In the genomic region with DNA sequence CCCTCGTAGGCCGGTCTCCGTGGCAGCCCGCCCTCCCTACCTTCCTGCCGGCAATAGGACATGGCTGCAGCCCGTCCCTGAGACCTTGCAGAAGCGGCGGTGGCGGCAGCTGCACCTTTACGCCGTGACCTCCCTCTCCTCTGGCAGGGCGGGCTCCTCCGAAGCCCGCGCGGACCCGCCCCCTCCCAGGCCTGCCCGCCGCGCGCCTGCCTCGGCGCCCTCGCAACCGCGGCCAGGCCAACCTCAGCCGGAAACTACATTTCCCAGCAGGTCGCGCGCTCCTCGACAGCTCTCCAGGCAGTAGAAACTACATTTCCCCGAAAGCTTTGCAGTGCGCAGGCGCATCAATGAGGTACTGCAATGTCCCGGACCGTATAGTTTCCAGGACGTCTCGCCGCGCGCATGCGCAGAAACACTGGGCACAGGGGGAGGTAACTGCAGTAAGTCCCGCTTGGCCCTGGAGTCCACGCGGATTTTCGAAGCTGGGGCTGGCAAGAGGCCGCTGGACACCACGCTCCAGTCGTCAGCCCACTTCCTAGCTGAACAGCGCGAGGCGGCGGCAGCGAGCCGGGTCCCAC, we compare ENCODE assay signal across 7 cellular contexts. TPM values are rescaled to one million over a fixed set of nuclear protein-coding genes. Genes with fewer than 3 reads are reported as not detected.
DNase-seq lines count a peak whose midpoint lies in the region; ATAC-seq and TF ChIP-seq lines count a peak whose summit lies in the region.

A gene (minus strand): TSS at position 256 of the 578 bp plus-strand sequence. CDS start 194 bp downstream, at position 62.
A gene with protein sequence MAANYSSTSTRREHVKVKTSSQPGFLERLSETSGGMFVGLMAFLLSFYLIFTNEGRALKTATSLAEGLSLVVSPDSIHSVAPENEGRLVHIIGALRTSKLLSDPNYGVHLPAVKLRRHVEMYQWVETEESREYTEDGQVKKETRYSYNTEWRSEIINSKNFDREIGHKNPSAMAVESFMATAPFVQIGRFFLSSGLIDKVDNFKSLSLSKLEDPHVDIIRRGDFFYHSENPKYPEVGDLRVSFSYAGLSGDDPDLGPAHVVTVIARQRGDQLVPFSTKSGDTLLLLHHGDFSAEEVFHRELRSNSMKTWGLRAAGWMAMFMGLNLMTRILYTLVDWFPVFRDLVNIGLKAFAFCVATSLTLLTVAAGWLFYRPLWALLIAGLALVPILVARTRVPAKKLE (plus strand): TSS at position 438 of the 578 bp plus-strand sequence. CDS start 142 bp downstream, outside the sequence.

- H3K9me3 ChIP-seq in hepatocyte (ENCODE audit: low read depth), result no peaks in the 10 kb centered on the region

- ATAC-seq in GM18505 (IDR thresholded peaks at IDR 0.05; ENCODE audit: unreplicated experiment), result peak; percentile 81
- peak; percentile 83 for ATAC-seq in HG02973 (IDR thresholded peaks at IDR 0.05; ENCODE audit: unreplicated experiment)

- no peak for TF ChIP-seq CTCF in astrocyte of the cerebellum (IDR thresholded peaks at IDR 0.05; ENCODE audit: low read depth, low read length, missing control alignments)
- TF ChIP-seq CTCF in hepatocyte (IDR thresholded peaks at IDR 0.05; ENCODE audit: poor library complexity), result no peak

- peak within 1 kb of the TSS; percentile 92 for H3K27ac ChIP-seq in hepatocyte

- no peaks in the 10 kb centered on the region for H3K27me3 ChIP-seq in hepatocyte

- H3K36me3 ChIP-seq in hepatocyte (replicated peaks; ENCODE audit: insufficient read depth, low read depth), result no peaks in the 10 kb centered on the region

- H3K4me2 ChIP-seq in hepatocyte, result peak within 1 kb of the TSS; percentile 88

- H3K4me3 ChIP-seq in astrocyte of the cerebellum (ENCODE audit: low read depth, low read length) (peak within 1 kb of the TSS; percentile 87), hepatocyte (peak within 1 kb of the TSS; percentile 78)

- peaks cover 18% of the 10 kb centered on the region for H3K4me1 ChIP-seq in hepatocyte (ENCODE audit: insufficient read depth)

- H2AFZ ChIP-seq in hepatocyte, result peak within 1 kb of the TSS; percentile 80

- peak; percentile 50 for TF ChIP-seq POLR2A in GM18505 (IDR thresholded peaks at IDR 0.05; ENCODE audit: borderline replicate concordance, extremely low read depth, insufficient read depth, insufficient read length)

- DNase-seq in NCI-H2029 (lab: John Stamatoyannopoulos, UW) (peak; percentile 99), T-helper 22 cell (ENCODE audit: low read depth) (peak; percentile 99), astrocyte of the cerebellum (ENCODE audit: low read depth) (peak; percentile 98), hepatocyte (ENCODE audit: low spot score) (peak; percentile 99), retina (peak; percentile 96)

- peaks cover 62% of the 10 kb centered on the region for H3K79me2 ChIP-seq in hepatocyte

- no peaks in the 10 kb centered on the region for H3K9me2 ChIP-seq in hepatocyte (replicated peaks; ENCODE audit: insufficient read depth)

- WGBS in hepatocyte (ENCODE audit: low lambda C conversion rate, missing lambda C conversion rate), result under 1% methylated on average over 39 of the region's 55 CpGs

- H4K20me1 ChIP-seq in hepatocyte (ENCODE audit: insufficient read depth, poor library complexity, severe bottlenecking), result peaks cover 19% of the 10 kb centered on the region

- in situ Hi-C loops in astrocyte of the cerebellum (cut with HindIII; ENCODE audit: low sequenced_read_pairs), result no loop called here

RNA-seq across cellular contexts. Expression of the first gene that starts in this region (rescaled TPM):
- 14.6 and 15.2 TPM in 2 replicates for total RNA-seq in hepatocyte
- 21.8 and 22.8 TPM in 2 replicates for polyA plus RNA-seq in hepatocyte

RNA-seq across cellular contexts. Expression of the second gene that starts in this region (rescaled TPM):
- total RNA-seq in hepatocyte, result 66.4 and 73.1 TPM in 2 replicates
- polyA plus RNA-seq in hepatocyte, result 52.7 and 59.4 TPM in 2 replicates

Comparison
In these comparisons a context has a peak if more than half of its experiments do, and no peak if none do; other contexts are left out.
1. Peak in every context shown above with its lines: DNase-seq, ATAC-seq, H3K4me3 ChIP-seq and H3K27ac ChIP-seq.